31 cellular contexts compared by ENCODE assay signal in genomic region chr2:146867472-146867986, GRCh38.
"Had no signal": no experiment of that assay in that cellular context is flagged by ENCODE, and none has a peak within 500 bp of the region (broad histone marks: within the 10 kb centered on the region; RNA-seq: fewer than 3 reads in every experiment).

No MANE protein-coding gene starts in this region.

- H3K9me3 ChIP-seq: pancreas, prostate gland, uterus had no signal

- ATAC-seq: activated naive CD8-positive, alpha-beta T cell treated with anti-CD3 and anti-CD28 coated beads, Interleukin-2, amount 50 U/mL, for 24 hours; activated T-cell treated with anti-CD3 and anti-CD28 coated beads, Interleukin-2, amount 50 U/mL, for 4 hours; activated T-helper 17 cell treated with anti-CD3 and anti-CD28 coated beads, Interleukin-2, amount 50 U/mL, for 72 hours; effector memory CD8-positive, alpha-beta T cell; gastroesophageal sphincter; naive thymus-derived CD8-positive, alpha-beta T cell; pancreas; sciatic nerve; stimulated activated naive CD8-positive, alpha-beta T cell treated with anti-CD3 and anti-CD28 coated beads, Interleukin-15, amount 100 ng/mL, for 72 hours had no signal

- H3K27me3 Mint-ChIP-seq: activated CD4-positive, alpha-beta memory T cell treated with anti-CD3 and anti-CD28 coated beads, Interleukin-2, amount 10 ng/mL, durations not matched to agents 7 days and 5 days; activated CD4-positive, alpha-beta T cell treated with anti-CD3 and anti-CD28 coated beads, Interleukin-2, amount 10 ng/mL, durations not matched to agents 7 days and 5 days; activated naive CD8-positive, alpha-beta T cell treated with anti-CD3 and anti-CD28 coated beads, Interleukin-2, amount 50 U/mL, for 24 hours; activated T-helper 17 cell treated with anti-CD3 and anti-CD28 coated beads, Interleukin-2, amount 50 U/mL, for 72 hours; effector memory CD8-positive, alpha-beta T cell; stimulated activated naive CD8-positive, alpha-beta T cell treated with anti-CD3 and anti-CD28 coated beads, Interleukin-15, amount 100 ng/mL, for 72 hours; type B pancreatic cell had no signal

- H3K4me3 ChIP-seq: gastroesophageal sphincter, hepatocyte, pancreas, prostate gland, skin epidermis, uterus had no signal

- H3K4me2 ChIP-seq: hepatocyte had no signal

- DNase-seq: activated CD4-positive, alpha-beta memory T cell treated with anti-CD3 and anti-CD28 coated beads, Interleukin-2, amount 10 ng/mL, durations not matched to agents 7 days and 5 days; activated CD4-positive, alpha-beta T cell treated with anti-CD3 and anti-CD28 coated beads for 1 hour; activated CD4-positive, alpha-beta T cell treated with anti-CD3 and anti-CD28 coated beads, Interleukin-2, amount 10 ng/mL, durations not matched to agents 7 days and 5 days; activated gamma-delta T cell treated with Interleukin-2 at 50 U/mL for 16 hours; activated naive CD8-positive, alpha-beta T cell treated with anti-CD3 and anti-CD28 coated beads, Interleukin-2, amount 50 U/mL, for 24 hours; activated T-cell treated with anti-CD3 and anti-CD28 coated beads, Interleukin-2, amount 50 U/mL, for 4 hours; caudate nucleus; cortex of kidney; effector memory CD8-positive, alpha-beta T cell; immature natural killer cell; kidney; naive thymus-derived CD8-positive, alpha-beta T cell; pancreas; retina; stimulated activated CD4-positive, alpha-beta T cell treated with anti-CD3 and anti-CD28 coated beads, Interleukin-12 subunit alpha, Interleukin-12 subunit beta, amount 100 ng/mL, for 4 hours; stimulated activated CD4-positive, alpha-beta T cell treated with anti-CD3 and anti-CD28 coated beads, Interleukin-4, amount 100 ng/mL, for 1 hour; stimulated activated naive CD8-positive, alpha-beta T cell treated with anti-CD3 and anti-CD28 coated beads, Interleukin-15, amount 100 ng/mL, for 72 hours; substantia nigra; T-helper 9 cell; uterus; WERI-Rb-1 had no signal

- H3K27ac ChIP-seq: gastroesophageal sphincter, hepatocyte, pancreas, prostate gland, skin epidermis, uterus, WERI-Rb-1 had no signal

- H3K36me3 ChIP-seq: gastroesophageal sphincter, pancreas, prostate gland, uterus, WERI-Rb-1 had no signal

- H3K36me3 Mint-ChIP-seq: activated naive CD4-positive, alpha-beta T cell treated with anti-CD3 and anti-CD28 coated beads, Interleukin-2, amount 50 U/mL, for 24 hours; naive thymus-derived CD8-positive, alpha-beta T cell; type B pancreatic cell had no signal

- H3K4me1 Mint-ChIP-seq: activated CD4-positive, alpha-beta memory T cell treated with anti-CD3 and anti-CD28 coated beads, Interleukin-2, amount 10 ng/mL, durations not matched to agents 7 days and 5 days; activated CD4-positive, alpha-beta T cell treated with anti-CD3 and anti-CD28 coated beads, Interleukin-2, amount 10 ng/mL, durations not matched to agents 7 days and 5 days; activated naive CD4-positive, alpha-beta T cell treated with anti-CD3 and anti-CD28 coated beads, Interleukin-2, amount 50 U/mL, for 24 hours; activated naive CD8-positive, alpha-beta T cell treated with anti-CD3 and anti-CD28 coated beads, Interleukin-2, amount 50 U/mL, for 24 hours; activated T-helper 17 cell treated with anti-CD3 and anti-CD28 coated beads, Interleukin-2, amount 50 U/mL, for 72 hours; immature natural killer cell; naive thymus-derived CD8-positive, alpha-beta T cell; stimulated activated naive CD8-positive, alpha-beta T cell treated with anti-CD3 and anti-CD28 coated beads, Interleukin-15, amount 100 ng/mL, for 72 hours had no signal

- FAIRE-seq: endothelial cell of umbilical vein, kidney, pancreas had no signal

- H3K27me3 ChIP-seq: gastroesophageal sphincter, hepatocyte, pancreas, uterus had no signal

- H3K79me2 ChIP-seq: hepatocyte had no signal

- H3K9me3 Mint-ChIP-seq: activated CD4-positive, alpha-beta memory T cell treated with anti-CD3 and anti-CD28 coated beads, Interleukin-2, amount 10 ng/mL, durations not matched to agents 7 days and 5 days; T-helper 1 cell treated with Interleukin-12 subunit alpha and Interleukin-12 subunit beta and Interleukin-4 antibody, amounts not matched to agents 30 μg/mL and 1 μg/mL, for 36 hours; type B pancreatic cell had no signal

- H3K27ac Mint-ChIP-seq: activated CD4-positive, alpha-beta memory T cell treated with anti-CD3 and anti-CD28 coated beads, Interleukin-2, amount 10 ng/mL, durations not matched to agents 7 days and 5 days; activated CD4-positive, alpha-beta T cell treated with anti-CD3 and anti-CD28 coated beads, Interleukin-2, amount 10 ng/mL, durations not matched to agents 7 days and 5 days; activated naive CD4-positive, alpha-beta T cell treated with anti-CD3 and anti-CD28 coated beads, Interleukin-2, amount 50 U/mL, for 24 hours; activated naive CD8-positive, alpha-beta T cell treated with anti-CD3 and anti-CD28 coated beads, Interleukin-2, amount 50 U/mL, for 24 hours; activated T-helper 17 cell treated with anti-CD3 and anti-CD28 coated beads, Interleukin-2, amount 50 U/mL, for 72 hours; effector memory CD8-positive, alpha-beta T cell; immature natural killer cell; naive thymus-derived CD8-positive, alpha-beta T cell; stimulated activated naive CD8-positive, alpha-beta T cell treated with anti-CD3 and anti-CD28 coated beads, Interleukin-15, amount 100 ng/mL, for 72 hours; T-helper 1 cell treated with Interleukin-12 subunit alpha and Interleukin-12 subunit beta and Interleukin-4 antibody, amounts not matched to agents 30 μg/mL and 1 μg/mL, for 36 hours; type B pancreatic cell had no signal

- H3K4me1 ChIP-seq: gastroesophageal sphincter, pancreas, prostate gland, uterus had no signal

- H3K4me3 Mint-ChIP-seq: activated CD4-positive, alpha-beta memory T cell treated with anti-CD3 and anti-CD28 coated beads, Interleukin-2, amount 10 ng/mL, durations not matched to agents 7 days and 5 days; activated CD4-positive, alpha-beta T cell treated with anti-CD3 and anti-CD28 coated beads, Interleukin-2, amount 10 ng/mL, durations not matched to agents 7 days and 5 days; activated naive CD4-positive, alpha-beta T cell treated with anti-CD3 and anti-CD28 coated beads, Interleukin-2, amount 50 U/mL, for 24 hours; activated naive CD8-positive, alpha-beta T cell treated with anti-CD3 and anti-CD28 coated beads, Interleukin-2, amount 50 U/mL, for 24 hours; activated T-cell treated with anti-CD3 and anti-CD28 coated beads, Interleukin-2, amount 50 U/mL, for 4 hours; activated T-helper 17 cell treated with anti-CD3 and anti-CD28 coated beads, Interleukin-2, amount 50 U/mL, for 72 hours; effector memory CD8-positive, alpha-beta T cell; immature natural killer cell; naive thymus-derived CD8-positive, alpha-beta T cell; stimulated activated naive CD8-positive, alpha-beta T cell treated with anti-CD3 and anti-CD28 coated beads, Interleukin-15, amount 100 ng/mL, for 72 hours; T-helper 1 cell treated with Interleukin-12 subunit alpha and Interleukin-12 subunit beta and Interleukin-4 antibody, amounts not matched to agents 30 μg/mL and 1 μg/mL, for 36 hours; type B pancreatic cell had no signal

- H2AFZ ChIP-seq: hepatocyte had no signal
